In genomic region chr1:156193208-156193487, GRCh38 we compare ENCODE assay signal across 8 cellular contexts. TPM values are rescaled to one million over a fixed set of nuclear protein-coding genes. Genes with fewer than 3 reads are reported as not detected.
DNase-seq lines count a peak whose midpoint lies in the region; ATAC-seq, FAIRE-seq and TF ChIP-seq lines count a peak whose summit lies in the region.

No MANE protein-coding gene starts in this region.

- peak overlapping the region; percentile 80 for H2BK5ac ChIP-seq in H9 (ENCODE audit: insufficient read length, low read length)

- peaks cover 11% of the 10 kb centered on the region for H3K23me2 ChIP-seq in H9 (ENCODE audit: insufficient read length, low read depth, low read length, poor library complexity, severe bottlenecking)

- H2BK20ac ChIP-seq in H9 (ENCODE audit: low read depth, low read length, poor library complexity, severe bottlenecking): no peak overlapping the region

- H3K4me1 ChIP-seq in H9 (ENCODE audit: insufficient read depth, low read length) (peaks cover 10% of the 10 kb centered on the region; the same call in 1 of the 2 replicates), gastroesophageal sphincter (peaks cover 0 to 42% (median 11%) of the 10 kb centered on the region in 3 donors), skeletal muscle tissue (ENCODE audit: control insufficient read depth in 3 of 3, insufficient read depth in 3 of 3, low read length in 3 of 3) (peaks cover 24 to 28% (median 28%) of the 10 kb centered on the region in 3 donors)

- H3K27ac Mint-ChIP-seq in H9: peak overlapping the region; percentile 89 to 98 (median 97)

- no peak for FAIRE-seq in HTR-8/SVneo (lab: Jason Lieb, UNC)

- TF ChIP-seq EP300 in gastroesophageal sphincter (IDR thresholded peaks at IDR 0.05): no peak

- peak overlapping the region; percentile 58 for H3K4me2 ChIP-seq in H9 (ENCODE audit: insufficient read depth, insufficient read length, low read length)

- H2AFZ ChIP-seq in H9 (ENCODE audit: low read length): no peak overlapping the region

- no peaks in the 10 kb centered on the region; the same call in 1 of the 2 replicates for H3K27me3 Mint-ChIP-seq in H9 (ENCODE audit: low read depth)

- no peak overlapping the region for H2BK15ac ChIP-seq in H9 (ENCODE audit: low read depth, low read length)

- H3K79me1 ChIP-seq in H9 (ENCODE audit: insufficient read depth, low read depth, low read length, poor library complexity, severe bottlenecking): peaks cover 10% of the 10 kb centered on the region

- TF ChIP-seq CTCF in H9 (conservative IDR thresholded peaks at IDR 0.05): no peak
- no peak for TF ChIP-seq CTCF in WI38 (IDR thresholded peaks at IDR 0.05; ENCODE audit: low read depth, low read length)
- no peak for TF ChIP-seq CTCF in gastroesophageal sphincter (IDR thresholded peaks at IDR 0.05)

- H3K4me1 Mint-ChIP-seq in H9: peaks cover 31 to 38% of the 10 kb centered on the region in 2 experiments

- H3K9me3 ChIP-seq in H9 (ENCODE audit: control insufficient read depth, low read depth, low read length): peaks cover 5% of the 10 kb centered on the region
- H3K9me3 ChIP-seq in gastroesophageal sphincter: no peaks in the 10 kb centered on the region
- H3K9me3 ChIP-seq in skeletal muscle tissue (ENCODE audit: control insufficient read depth in 3 of 3, low read length in 3 of 3): no peaks in the 10 kb centered on the region

- no peak overlapping the region for H3T11ph ChIP-seq in H9 (ENCODE audit: low read length)

- no peak for DNase-seq in H9
- DNase-seq in DMS79 treated with DMSO at 0.1 percent for 48 hours (lab: John Stamatoyannopoulos, UW): no peak
- no peak for DNase-seq in DMS 273 (lab: John Stamatoyannopoulos, UW; ENCODE audit: unreplicated experiment)
- no peak for DNase-seq in HTR-8/SVneo (ENCODE audit: insufficient read length, low spot score)
- no peak for DNase-seq in stimulated activated naive CD4-positive, alpha-beta T cell (lab: John Stamatoyannopoulos, UW)

- H3K36me3 ChIP-seq in gastroesophageal sphincter (peaks cover 0 to 12% of the 10 kb centered on the region in 2 donors), skeletal muscle tissue (ENCODE audit: control insufficient read depth in 3 of 3, insufficient read depth in 3 of 3, low read length in 3 of 3) (peaks cover 0 to 12% (median 6%) of the 10 kb centered on the region in 3 donors)

- peak overlapping the region; percentile 84 for H3K4me3 ChIP-seq in WI38 (ENCODE audit: low read depth, low read length)
- H3K4me3 ChIP-seq in gastroesophageal sphincter: peak overlapping the region; percentile 52 to 92
- H3K4me3 ChIP-seq in skeletal muscle tissue (ENCODE audit: low read length in 3 of 3): peak overlapping the region; percentile 93 to 99 (median 97)

- no peak for ATAC-seq in gastroesophageal sphincter

- H3K23ac ChIP-seq in H9 (ENCODE audit: insufficient read length, low read depth, low read length): no peak overlapping the region

- peak overlapping the region; percentile 88 for H3K18ac ChIP-seq in H9 (ENCODE audit: insufficient read length, low read depth, low read length)

- no peak overlapping the region for H2BK120ac ChIP-seq in H9 (ENCODE audit: low read depth, low read length, poor library complexity, severe bottlenecking)

- H4K91ac ChIP-seq in H9 (ENCODE audit: insufficient read length, low read depth, low read length): no peak overlapping the region

- WGBS in H9 (ENCODE audit: extremely low coverage, insufficient read length, low lambda C conversion rate): no CpG with 5 or more reads among the region's 7 CpGs
- WGBS in gastroesophageal sphincter (ENCODE audit: low coverage in 1 of 2), 2 donors: 81 to 88% methylated on average over 7 of the region's 7 CpGs

- H2AK5ac ChIP-seq in H9 (ENCODE audit: insufficient read length, low read length): no peak overlapping the region

- H3K9ac ChIP-seq in H9 (ENCODE audit: extremely low read depth, insufficient read length, low read length) (peak overlapping the region; percentile 66), skeletal muscle tissue (ENCODE audit: low read depth in 1 of 3, low read length in 3 of 3) (peak overlapping the region; percentile 86 to 93 (median 88))

- H3K27me3 ChIP-seq in H9 (ENCODE audit: insufficient read depth, low read length) (no peaks in the 10 kb centered on the region), gastroesophageal sphincter (no peaks in the 10 kb centered on the region), skeletal muscle tissue (ENCODE audit: control insufficient read depth in 3 of 3, insufficient read depth in 3 of 3, low read length in 3 of 3) (no peaks in the 10 kb centered on the region)

- H3K14ac ChIP-seq in H9 (ENCODE audit: insufficient read depth, low read length): peak overlapping the region; percentile 77; the same call in 1 of the 2 replicates

- no peak overlapping the region for H3K56ac ChIP-seq in H9 (ENCODE audit: insufficient read length, low read depth, low read length)

- H4K5ac ChIP-seq in H9 (ENCODE audit: insufficient read length, low read depth, low read length): peak overlapping the region; percentile 34

- no peak overlapping the region for H4K8ac ChIP-seq in H9 (replicated peaks; ENCODE audit: insufficient read length, low read depth, low read length)

- no peak overlapping the region for H2BK12ac ChIP-seq in H9 (ENCODE audit: insufficient read length, low read depth, low read length)

- no peak for TF ChIP-seq POLR2A in gastroesophageal sphincter (IDR thresholded peaks at IDR 0.05)

- no peaks in the 10 kb centered on the region for H4K20me1 ChIP-seq in H9 (ENCODE audit: control insufficient read depth, insufficient read depth, insufficient read length)

- peak overlapping the region; percentile 95 to 100 for H3K4me3 Mint-ChIP-seq in H9

- peaks cover 3 to 33% (median 21%) of the 10 kb centered on the region in 3 experiments; a peak in 6 of 7 replicates for H3K36me3 Mint-ChIP-seq in H9 (ENCODE audit: insufficient read depth in 1 of 3, low read depth in 3 of 3)

- peak overlapping the region; percentile 13; the same call in 1 of the 2 replicates for H3K4ac ChIP-seq in H9 (ENCODE audit: low read depth, low read length)

- peak overlapping the region; percentile 26 for H3K27ac ChIP-seq in H9 (ENCODE audit: insufficient read length, low read depth, low read length)
- peak overlapping the region; percentile 35 to 87 (median 86) for H3K27ac ChIP-seq in gastroesophageal sphincter
- H3K27ac ChIP-seq in skeletal muscle tissue (ENCODE audit: low read depth, low read length): peak overlapping the region; percentile 84

- H3K79me2 ChIP-seq in H9 (ENCODE audit: insufficient read depth, low read length): peaks cover 20% of the 10 kb centered on the region; the same call in 1 of the 2 replicates

- peaks cover 11 to 14% of the 10 kb centered on the region in 2 experiments for H3K9me3 Mint-ChIP-seq in H9

RNA-seq across cellular contexts. Expression of gene SLC25A44, which starts 0.8 kb away (rescaled TPM):
- total RNA-seq in H9 (2021) (40.2 and 47.4 TPM in 2 replicates), gastroesophageal sphincter (10 to 100 TPM in 3 of 4 donors, 1 to 10 TPM in 1; 9.4 to 17.0 (median 12.7) TPM), skeletal muscle tissue (3.1 TPM)

RNA-seq across cellular contexts. Expression of gene PMF1, which starts 19.7 kb away (rescaled TPM):
- total RNA-seq in H9 (2021) (136 and 143 TPM in 2 replicates), gastroesophageal sphincter (10 to 100 TPM; 49.3 to 58.9 (median 51.8) TPM), skeletal muscle tissue (50.6 TPM)

RNA-seq across cellular contexts. Expression of gene SEMA4A, which starts 39.8 kb away (rescaled TPM):
- total RNA-seq in H9 (2021) (11.1 and 11.8 TPM in 2 replicates), gastroesophageal sphincter (1 to 10 TPM; 1.7 to 7.5 (median 3.4) TPM), skeletal muscle tissue (4.2 TPM)

RNA-seq across cellular contexts. Expression of gene BGLAP, which starts 48.8 kb away (rescaled TPM):
- 2.4 and 3.0 TPM in 2 replicates for total RNA-seq in H9 (2021)
- total RNA-seq in gastroesophageal sphincter: under 1 TPM in 1 of 4 donors, not detected in 3; 0.54 TPM
- total RNA-seq in skeletal muscle tissue: 1.0 TPM

RNA-seq across cellular contexts. Expression of gene PAQR6, which starts 54.7 kb away (rescaled TPM):
- total RNA-seq in H9 (2021) (14.6 and 15.8 TPM in 2 replicates), gastroesophageal sphincter (1 to 10 TPM; 1.2 to 3.4 (median 1.6) TPM), skeletal muscle tissue (1.0 TPM)

Comparison
In these comparisons a context has a peak if more than half of its experiments do, and no peak if none do; other contexts are left out.
1. H3K27ac ChIP-seq: peak in every context shown above with its lines; median percentile 86 in gastroesophageal sphincter; 84 in skeletal muscle tissue; 26 in H9.